In the genomic region with DNA sequence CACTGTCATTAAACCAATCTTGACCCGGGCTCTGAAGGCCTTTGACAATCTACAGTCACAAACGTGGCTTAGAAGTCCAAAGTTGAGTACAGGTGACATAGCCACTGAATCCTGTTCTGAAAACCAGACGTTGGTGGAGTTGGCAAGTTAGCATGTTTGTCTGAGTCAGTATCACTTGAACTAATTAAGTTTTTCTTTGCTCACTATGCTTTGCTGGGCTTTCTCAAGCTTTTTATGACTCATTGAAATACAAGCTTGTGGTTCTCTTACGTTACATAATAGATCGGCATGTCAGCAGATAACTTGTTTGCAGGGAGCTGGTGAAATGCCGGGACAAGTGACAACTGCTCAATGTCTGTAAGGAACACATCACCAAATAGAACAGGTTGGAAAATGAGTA, we compare ENCODE assay signal across 13 cellular contexts. TPM values are rescaled to one million over a fixed set of nuclear protein-coding genes. Genes with fewer than 3 reads are reported as not detected.
DNase-seq lines count a peak whose midpoint lies in the region; ATAC-seq, FAIRE-seq and TF ChIP-seq lines count a peak whose summit lies in the region.
"Had no signal": no experiment of that assay in that cellular context is flagged by ENCODE, and none has a peak within 500 bp of the region (broad histone marks: within the 10 kb centered on the region; RNA-seq: fewer than 3 reads in every experiment).

No MANE protein-coding gene starts in this region.

- no peak for ATAC-seq in GM23338
- ATAC-seq: activated CD4-positive, CD25-positive, alpha-beta regulatory T cell treated with anti-CD3 and anti-CD28 coated beads, Interleukin-2, amount 50 U/mL, for 24 hours; activated naive CD4-positive, alpha-beta T cell treated with anti-CD3 and anti-CD28 coated beads, Interleukin-2, amount 50 U/mL, for 72 hours; naive thymus-derived CD4-positive, alpha-beta T cell had no signal

- H2AFZ ChIP-seq in astrocyte (ENCODE audit: low read depth, low read length) (no peak overlapping the region), GM23338 (no peak overlapping the region)

- TF ChIP-seq CTCF in AG09319 (IDR thresholded peaks at IDR 0.05; ENCODE audit: low read depth, low read length), result no peak
- no peak for TF ChIP-seq CTCF in astrocyte (IDR thresholded peaks at IDR 0.05; ENCODE audit: insufficient read depth, low read depth, low read length)
- no peak for TF ChIP-seq CTCF in GM23338 (conservative IDR thresholded peaks at IDR 0.05; ENCODE audit: low read depth in 2 of 2)

- DNase-seq in AG09319 (ENCODE audit: extremely low read depth, low read depth) (peak; percentile 64), M059J (ENCODE audit: low read depth) (peak; percentile 82), astrocyte (ENCODE audit: low read depth) (peak; percentile 98), kidney tubule cell (ENCODE audit: low spot score) (peak; percentile 93), hippocampal formation (lab: John Stamatoyannopoulos, UW) (no peak), NCI-H2171 (lab: John Stamatoyannopoulos, UW) (no peak), GM23338 (ENCODE audit: low spot score) (no peak), foreskin melanocyte (no peak)
- DNase-seq: CD4-positive, alpha-beta memory T cell; naive thymus-derived CD4-positive, alpha-beta T cell; NCI-H82 had no signal

- no peaks in the 10 kb centered on the region for H3K9me3 Mint-ChIP-seq in astrocyte (ENCODE audit: unreplicated experiment)
- no peaks in the 10 kb centered on the region for H3K9me3 Mint-ChIP-seq in GM23338
- H3K9me3 Mint-ChIP-seq: activated naive CD4-positive, alpha-beta T cell treated with anti-CD3 and anti-CD28 coated beads, Interleukin-2, amount 50 U/mL, for 72 hours had no signal

- no peaks in the 10 kb centered on the region for H3K27me3 Mint-ChIP-seq in astrocyte (ENCODE audit: low read depth, unreplicated experiment)
- no peaks in the 10 kb centered on the region for H3K27me3 Mint-ChIP-seq in GM23338 (ENCODE audit: insufficient read depth, low read depth, poor library complexity)

- H3K4me2 ChIP-seq in astrocyte (ENCODE audit: low read length) (peak overlapping the region; percentile 49), GM23338 (no peak overlapping the region)

- H3K36me3 ChIP-seq in astrocyte (ENCODE audit: insufficient read depth, low read length) (no peaks in the 10 kb centered on the region), GM23338 (ENCODE audit: insufficient read depth) (no peaks in the 10 kb centered on the region)

- H3K27ac ChIP-seq in astrocyte (ENCODE audit: low read depth, low read length) (peak overlapping the region; percentile 47), GM23338 (ENCODE audit: low read depth) (no peak overlapping the region)

- H3K9ac ChIP-seq in astrocyte (ENCODE audit: low read length), result no peak overlapping the region

- no peaks in the 10 kb centered on the region for H3F3A ChIP-seq in GM23338 (replicated peaks; ENCODE audit: low read depth)

- H3K27ac Mint-ChIP-seq in astrocyte (ENCODE audit: unreplicated experiment), result peak overlapping the region; percentile 6
- H3K27ac Mint-ChIP-seq in GM23338, result no peak overlapping the region
- H3K27ac Mint-ChIP-seq: activated naive CD4-positive, alpha-beta T cell treated with anti-CD3 and anti-CD28 coated beads, Interleukin-2, amount 50 U/mL, for 72 hours; CD4-positive, alpha-beta memory T cell; naive thymus-derived CD4-positive, alpha-beta T cell had no signal

- no peaks in the 10 kb centered on the region for H3K27me3 ChIP-seq in astrocyte (ENCODE audit: insufficient read depth, low read length)
- no peaks in the 10 kb centered on the region for H3K27me3 ChIP-seq in GM23338 (ENCODE audit: insufficient read depth)

- H3K4me1 ChIP-seq in astrocyte (ENCODE audit: insufficient read depth, low read length) (peaks cover 3% of the 10 kb centered on the region), GM23338 (ENCODE audit: insufficient read depth) (peaks cover 4% of the 10 kb centered on the region)

- H3K9me3 ChIP-seq in astrocyte (ENCODE audit: insufficient read depth, low read depth, low read length), result no peaks in the 10 kb centered on the region

- no peaks in the 10 kb centered on the region for H3K9me2 ChIP-seq in GM23338 (ENCODE audit: insufficient read depth)

- no peaks in the 10 kb centered on the region for H3K79me2 ChIP-seq in astrocyte (ENCODE audit: insufficient read depth, low read length)
- H3K79me2 ChIP-seq in GM23338 (replicated peaks; ENCODE audit: insufficient read depth), result no peaks in the 10 kb centered on the region

- no peaks in the 10 kb centered on the region for H4K20me1 ChIP-seq in astrocyte (ENCODE audit: insufficient read depth, low read length)
- H4K20me1 ChIP-seq in GM23338 (replicated peaks; ENCODE audit: insufficient read depth), result no peaks in the 10 kb centered on the region

- H3K4me3 ChIP-seq in astrocyte (ENCODE audit: insufficient read depth, low read depth, low read length) (no peak overlapping the region), GM23338 (no peak overlapping the region)

- no peak overlapping the region for H3K4me3 Mint-ChIP-seq in astrocyte (ENCODE audit: unreplicated experiment)
- H3K4me3 Mint-ChIP-seq in GM23338, result no peak overlapping the region
- H3K4me3 Mint-ChIP-seq: CD4-positive, alpha-beta memory T cell; naive thymus-derived CD4-positive, alpha-beta T cell had no signal

- H3K36me3 Mint-ChIP-seq in astrocyte (ENCODE audit: low read depth, unreplicated experiment) (no peaks in the 10 kb centered on the region), GM23338 (ENCODE audit: low read depth) (no peaks in the 10 kb centered on the region)
- H3K36me3 Mint-ChIP-seq: activated naive CD4-positive, alpha-beta T cell treated with anti-CD3 and anti-CD28 coated beads, Interleukin-2, amount 50 U/mL, for 72 hours; CD4-positive, alpha-beta memory T cell; naive thymus-derived CD4-positive, alpha-beta T cell had no signal

- H3K4me1 Mint-ChIP-seq in astrocyte (ENCODE audit: low read depth, unreplicated experiment) (peaks cover 9% of the 10 kb centered on the region), GM23338 (peaks cover 3% of the 10 kb centered on the region)
- H3K4me1 Mint-ChIP-seq: CD4-positive, alpha-beta memory T cell; naive thymus-derived CD4-positive, alpha-beta T cell had no signal

- peak; percentile 84 for FAIRE-seq in astrocyte (lab: Jason Lieb, UNC)

TF ChIP-seq in GM23338, 12 proteins besides CTCF, POLR2A, EP300 and RAD21 (continues in another document):
- TF ChIP-seq, protein P1, sequence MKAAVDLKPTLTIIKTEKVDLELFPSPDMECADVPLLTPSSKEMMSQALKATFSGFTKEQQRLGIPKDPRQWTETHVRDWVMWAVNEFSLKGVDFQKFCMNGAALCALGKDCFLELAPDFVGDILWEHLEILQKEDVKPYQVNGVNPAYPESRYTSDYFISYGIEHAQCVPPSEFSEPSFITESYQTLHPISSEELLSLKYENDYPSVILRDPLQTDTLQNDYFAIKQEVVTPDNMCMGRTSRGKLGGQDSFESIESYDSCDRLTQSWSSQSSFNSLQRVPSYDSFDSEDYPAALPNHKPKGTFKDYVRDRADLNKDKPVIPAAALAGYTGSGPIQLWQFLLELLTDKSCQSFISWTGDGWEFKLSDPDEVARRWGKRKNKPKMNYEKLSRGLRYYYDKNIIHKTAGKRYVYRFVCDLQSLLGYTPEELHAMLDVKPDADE (IDR thresholded peaks at IDR 0.05), result no peak
- TF ChIP-seq ZNF331 (CRISPR knock-in tag; IDR thresholded peaks at IDR 0.05; ENCODE audit: low read depth) (no peak), STAT1 (IDR thresholded peaks at IDR 0.05; ENCODE audit: unreplicated experiment) (no peak), NANOG (IDR thresholded peaks at IDR 0.05; ENCODE audit: borderline replicate concordance) (no peak), POLR2AphosphoS5 (IDR thresholded peaks at IDR 0.05; ENCODE audit: low read depth) (no peak), ZNF114 (CRISPR knock-in tag; IDR thresholded peaks at IDR 0.05) (no peak), JUNB (IDR thresholded peaks at IDR 0.05; ENCODE audit: unreplicated experiment) (no peak)
- TF ChIP-seq, protein P2, sequence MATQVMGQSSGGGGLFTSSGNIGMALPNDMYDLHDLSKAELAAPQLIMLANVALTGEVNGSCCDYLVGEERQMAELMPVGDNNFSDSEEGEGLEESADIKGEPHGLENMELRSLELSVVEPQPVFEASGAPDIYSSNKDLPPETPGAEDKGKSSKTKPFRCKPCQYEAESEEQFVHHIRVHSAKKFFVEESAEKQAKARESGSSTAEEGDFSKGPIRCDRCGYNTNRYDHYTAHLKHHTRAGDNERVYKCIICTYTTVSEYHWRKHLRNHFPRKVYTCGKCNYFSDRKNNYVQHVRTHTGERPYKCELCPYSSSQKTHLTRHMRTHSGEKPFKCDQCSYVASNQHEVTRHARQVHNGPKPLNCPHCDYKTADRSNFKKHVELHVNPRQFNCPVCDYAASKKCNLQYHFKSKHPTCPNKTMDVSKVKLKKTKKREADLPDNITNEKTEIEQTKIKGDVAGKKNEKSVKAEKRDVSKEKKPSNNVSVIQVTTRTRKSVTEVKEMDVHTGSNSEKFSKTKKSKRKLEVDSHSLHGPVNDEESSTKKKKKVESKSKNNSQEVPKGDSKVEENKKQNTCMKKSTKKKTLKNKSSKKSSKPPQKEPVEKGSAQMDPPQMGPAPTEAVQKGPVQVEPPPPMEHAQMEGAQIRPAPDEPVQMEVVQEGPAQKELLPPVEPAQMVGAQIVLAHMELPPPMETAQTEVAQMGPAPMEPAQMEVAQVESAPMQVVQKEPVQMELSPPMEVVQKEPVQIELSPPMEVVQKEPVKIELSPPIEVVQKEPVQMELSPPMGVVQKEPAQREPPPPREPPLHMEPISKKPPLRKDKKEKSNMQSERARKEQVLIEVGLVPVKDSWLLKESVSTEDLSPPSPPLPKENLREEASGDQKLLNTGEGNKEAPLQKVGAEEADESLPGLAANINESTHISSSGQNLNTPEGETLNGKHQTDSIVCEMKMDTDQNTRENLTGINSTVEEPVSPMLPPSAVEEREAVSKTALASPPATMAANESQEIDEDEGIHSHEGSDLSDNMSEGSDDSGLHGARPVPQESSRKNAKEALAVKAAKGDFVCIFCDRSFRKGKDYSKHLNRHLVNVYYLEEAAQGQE (IDR thresholded peaks at IDR 0.05; ENCODE audit: unreplicated experiment), result no peak

RNA-seq across cellular contexts. Expression of a gene that starts 53.8 kb away (rescaled TPM):
- total RNA-seq in M059J (2014; rRNA removed; shearing (Covaris generic)), result 7.4 and 8.7 TPM in 2 replicates
- total RNA-seq in astrocyte, result 32.6 and 36.7 TPM in 2 replicates
- 76.4 and 82.0 TPM in 2 replicates for total RNA-seq in GM23338 (2014; rRNA removed; shearing (Covaris generic))
- polyA plus RNA-seq in GM23338 (2016; fragmentation: Nextera tagmentation; extraction: Ambion mirVana), result 21.5 and 22.8 TPM in 2 replicates

Comparison
In these comparisons a context has a peak if more than half of its experiments do, and no peak if none do; other contexts are left out.
1. DNase-seq: peak in AG09319 (single experiment), M059J (single experiment), astrocyte (single experiment) and kidney tubule cell (single experiment); none in hippocampal formation (0 of 2), NCI-H2171 (single experiment), GM23338 (single experiment) and foreskin melanocyte (single experiment).